9 cellular contexts compared by ENCODE assay signal in genomic region chr12:12901158-12901791, GRCh38. TPM values are rescaled to one million over a fixed set of nuclear protein-coding genes. Genes with fewer than 3 reads are reported as not detected.
DNase-seq lines count a peak whose midpoint lies in the region; ATAC-seq, FAIRE-seq and TF ChIP-seq lines count a peak whose summit lies in the region.
"Had no signal": no experiment of that assay in that cellular context is flagged by ENCODE, and none has a peak within 500 bp of the region (broad histone marks: within the 10 kb centered on the region; RNA-seq: fewer than 3 reads in every experiment).

No MANE protein-coding gene starts in this region.

- H3K9me3 ChIP-seq in ascending aorta (no peaks in the 10 kb centered on the region), keratinocyte (ENCODE audit: control insufficient read depth, low read depth, low read length) (no peaks in the 10 kb centered on the region), neuronal stem cell (replicated peaks in 1 of 2; ENCODE audit: control insufficient read depth in 2 of 2, insufficient read depth in 1 of 2, low read depth in 1 of 2, low read length in 2 of 2) (no peaks in the 10 kb centered on the region)

- H3K4me1 ChIP-seq in ascending aorta, result peaks cover 5 to 61% of the 10 kb centered on the region in 2 donors
- H3K4me1 ChIP-seq in keratinocyte (ENCODE audit: control insufficient read depth, extremely low read depth, insufficient read depth, low read length), result peaks cover 72% of the 10 kb centered on the region
- no peaks in the 10 kb centered on the region for H3K4me1 ChIP-seq in urinary bladder (ENCODE audit: insufficient read depth)
- H3K4me1 ChIP-seq in neuronal stem cell (ENCODE audit: control insufficient read depth in 2 of 2, insufficient read depth in 1 of 2, low read depth in 1 of 2, low read length in 2 of 2), result no peaks in the 10 kb centered on the region

- H3K4me1 Mint-ChIP-seq in activated naive CD4-positive, alpha-beta T cell treated with anti-CD3 and anti-CD28 coated beads for 36 hours (ENCODE audit: low read depth), result peaks cover 27% of the 10 kb centered on the region

- H3K27ac ChIP-seq in ascending aorta (peak overlapping the region; percentile 93 to 96), keratinocyte (ENCODE audit: control insufficient read depth, insufficient read depth, low read length) (peak overlapping the region; percentile 99), urinary bladder (ENCODE audit: low read depth) (peak overlapping the region; percentile 73), neuronal stem cell (replicated peaks; ENCODE audit: low read length) (no peak overlapping the region)

- H3K4me3 ChIP-seq in ascending aorta, result peak overlapping the region in 1 of 2 donors; percentile 58
- peak overlapping the region in 2 of 3 experiments; percentile 65 to 71 for H3K4me3 ChIP-seq in keratinocyte (ENCODE audit: control insufficient read depth in 2 of 3, extremely low read depth in 1 of 3, insufficient read depth in 2 of 3, low read depth in 1 of 3, low read length in 3 of 3)
- H3K4me3 ChIP-seq in urinary bladder (ENCODE audit: low read depth, low read length), result no peak overlapping the region
- H3K4me3 ChIP-seq in neuronal stem cell (ENCODE audit: low read length in 2 of 2), result no peak overlapping the region

- peaks cover 5% of the 10 kb centered on the region for H3K9me1 ChIP-seq in keratinocyte (ENCODE audit: control insufficient read depth, extremely low read depth, insufficient read depth, low read length)

- H4K20me1 ChIP-seq in keratinocyte (ENCODE audit: control insufficient read depth, extremely low read depth, insufficient read depth, low read length), result no peaks in the 10 kb centered on the region

- DNase-seq in activated naive CD4-positive, alpha-beta T cell treated with anti-CD3 and anti-CD28 coated beads for 36 hours, result peak; percentile 59
- DNase-seq in activated naive CD4-positive, alpha-beta T cell (lab: John Stamatoyannopoulos, UW), result no peak
- DNase-seq in ascending aorta (ENCODE audit: low spot score in 2 of 2) (peak; percentile 71 to 91), keratinocyte (ENCODE audit: low read depth, low spot score) (peak; percentile 90), neuronal stem cell (ENCODE audit: low spot score) (no peak), DMS79 treated with DMSO at 0.1 percent for 48 hours (lab: John Stamatoyannopoulos, UW) (no peak)
- DNase-seq: foreskin melanocyte had no signal

- TF ChIP-seq CTCF in ascending aorta (IDR thresholded peaks at IDR 0.05) (no peak), keratinocyte (optimal IDR thresholded peaks at IDR 0.05 in 1 of 3, IDR thresholded peaks at IDR 0.05 in 1 of 3, conservative IDR thresholded peaks at IDR 0.05 in 1 of 3; ENCODE audit: extremely low read depth in 1 of 3, insufficient read depth in 2 of 3, low read length in 3 of 3) (peak in 1 of 3 experiments; percentile 11)

- H3K27me3 Mint-ChIP-seq in activated naive CD4-positive, alpha-beta T cell treated with anti-CD3 and anti-CD28 coated beads for 36 hours (ENCODE audit: low read depth), result peaks cover 4% of the 10 kb centered on the region

- H2BK15ac ChIP-seq in neuronal stem cell (ENCODE audit: low read length), result no peak overlapping the region

- FAIRE-seq in keratinocyte (lab: Jason Lieb, UNC), result peak; percentile 87

- H2BK12ac ChIP-seq in neuronal stem cell (ENCODE audit: low read length), result no peak overlapping the region

- peaks cover 41% of the 10 kb centered on the region for H3K79me2 ChIP-seq in keratinocyte (ENCODE audit: control insufficient read depth, insufficient read depth, low read length)

- H2AK5ac ChIP-seq in neuronal stem cell (ENCODE audit: low read depth, low read length), result no peak overlapping the region

- H3K27ac Mint-ChIP-seq in activated naive CD4-positive, alpha-beta T cell treated with anti-CD3 and anti-CD28 coated beads for 36 hours, result no peak overlapping the region

- H2AFZ ChIP-seq in keratinocyte (ENCODE audit: control insufficient read depth, low read length) (no peak overlapping the region), neuronal stem cell (ENCODE audit: low read length) (no peak overlapping the region)

- no peak overlapping the region for H2BK5ac ChIP-seq in neuronal stem cell (ENCODE audit: low read length)

- dilution Hi-C loops in keratinocyte (cut with MboI; ENCODE audit: extremely low pct_ligation_motif_present, low sequenced_read_pairs), result no loop called here

- no peak overlapping the region for H3K18ac ChIP-seq in neuronal stem cell (ENCODE audit: low read length)

- no peak overlapping the region for H3K4ac ChIP-seq in neuronal stem cell (ENCODE audit: low read length)

- H3K9me3 Mint-ChIP-seq in activated naive CD4-positive, alpha-beta T cell treated with anti-CD3 and anti-CD28 coated beads for 36 hours, result no peaks in the 10 kb centered on the region

- H3K14ac ChIP-seq in neuronal stem cell (ENCODE audit: low read length), result no peak overlapping the region

- H3K4me2 ChIP-seq in keratinocyte (ENCODE audit: control insufficient read depth, extremely low read depth, insufficient read depth, low read depth, low read length) (peak overlapping the region; percentile 97), neuronal stem cell (ENCODE audit: insufficient read depth, low read length, poor library complexity, severe bottlenecking) (no peak overlapping the region)

- no peak overlapping the region for H4K91ac ChIP-seq in neuronal stem cell (ENCODE audit: low read depth, low read length, poor library complexity)

- no peaks in the 10 kb centered on the region for H3K27me3 ChIP-seq in ascending aorta
- no peaks in the 10 kb centered on the region for H3K27me3 ChIP-seq in keratinocyte (ENCODE audit: control insufficient read depth, extremely low read depth, insufficient read depth, low read length)
- H3K27me3 ChIP-seq in neuronal stem cell (ENCODE audit: control insufficient read depth in 3 of 3, insufficient read depth in 3 of 3, low read depth in 1 of 3, low read length in 3 of 3), result peaks cover 0 to 36% (median 0%) of the 10 kb centered on the region in 3 experiments

- CTCF ChIA-PET in activated naive CD4-positive, alpha-beta T cell treated with anti-CD3 and anti-CD28 coated beads for 36 hours (lab: Charles Lee), result interaction anchor here (1.3 kb wide), 1 partner anchor 15 kb away, joined by 4 read pairs; no protein-coding TSS in a partner anchor

- 53% methylated on average over 10 of the region's 10 CpGs for WGBS in urinary bladder
- no CpG with 5 or more reads among the region's 10 CpGs for WGBS in neuronal stem cell (ENCODE audit: extremely low coverage in 2 of 2, insufficient read length in 2 of 2, insufficient replicate concordance in 1 of 2), 2 donors

- no peaks in the 10 kb centered on the region for H3K79me1 ChIP-seq in neuronal stem cell (ENCODE audit: low read depth, low read length)

- H3K36me3 ChIP-seq in ascending aorta (no peaks in the 10 kb centered on the region), keratinocyte (ENCODE audit: control insufficient read depth in 2 of 2, extremely low read depth in 1 of 2, insufficient read depth in 2 of 2, low read length in 2 of 2) (peaks cover 1 to 18% of the 10 kb centered on the region in 2 experiments), urinary bladder (ENCODE audit: insufficient read depth) (no peaks in the 10 kb centered on the region), neuronal stem cell (replicated peaks in 1 of 2; ENCODE audit: control insufficient read depth in 2 of 2, insufficient read depth in 2 of 2, low read length in 2 of 2) (no peaks in the 10 kb centered on the region)

- ATAC-seq in GM21528 (IDR thresholded peaks at IDR 0.05; ENCODE audit: low FRiP score, unreplicated experiment), result no peak

- H3K9ac ChIP-seq in keratinocyte (ENCODE audit: control insufficient read depth, extremely low read depth, insufficient read depth, low read length), result peak overlapping the region; percentile 87
- no peak overlapping the region for H3K9ac ChIP-seq in neuronal stem cell (ENCODE audit: low read depth, low read length, poor library complexity)

- H2BK120ac ChIP-seq in neuronal stem cell (ENCODE audit: low read depth, low read length), result no peak overlapping the region

- H3K4me3 Mint-ChIP-seq in activated naive CD4-positive, alpha-beta T cell treated with anti-CD3 and anti-CD28 coated beads for 36 hours, result no peak overlapping the region

- intact Hi-C loops in activated naive CD4-positive, alpha-beta T cell treated with anti-CD3 and anti-CD28 coated beads for 36 hours (cut with micrococcal nuclease), result no loop called here
- intact Hi-C loops in ascending aorta (cut with DNase I), result loop anchor here (5.0 to 10.0 kb wide), 2 partner anchors 296 to 1136 kb away; partner anchors contain the start of gene EMP1

- no peaks in the 10 kb centered on the region for H3K36me3 Mint-ChIP-seq in activated naive CD4-positive, alpha-beta T cell treated with anti-CD3 and anti-CD28 coated beads for 36 hours (ENCODE audit: low read depth)

- H4K8ac ChIP-seq in neuronal stem cell (ENCODE audit: low read depth, low read length), result no peak overlapping the region

- no peak overlapping the region for H3K23ac ChIP-seq in neuronal stem cell (ENCODE audit: low read depth, low read length, poor library complexity)

RNA-seq across cellular contexts. Expression of gene GPRC5A, which starts 9.9 kb away (rescaled TPM):
- under 1 TPM; 0.24 to 0.64 TPM for total RNA-seq in activated naive CD4-positive, alpha-beta T cell treated with anti-CD3 and anti-CD28 coated beads for 36 hours
- total RNA-seq in ascending aorta (23.8 TPM), urinary bladder (12.1 TPM)
- polyA plus RNA-seq in keratinocyte (25.5 to 73.6 TPM (median 28.8 TPM) in 3 replicates), urinary bladder (8.5 TPM)
- polyA plus RNA-seq in keratinocyte (2011; ENCODE audit: low read depth), result 7.3 TPM
- polyA plus RNA-seq in keratinocyte (2011; cell fraction: cytosol; rRNA removed), result 14.9 and 26.4 TPM in 2 replicates
- polyA plus RNA-seq in keratinocyte (2011; cell fraction: nucleus; rRNA removed), result 98.1 and 149 TPM in 2 replicates
- 21.0 and 27.1 TPM in 2 replicates for polyA plus RNA-seq in keratinocyte (2012; ENCODE audit: low replicate concordance)
- 103 to 158 TPM (median 139 TPM) in 3 replicates for polyA minus RNA-seq in keratinocyte
- polyA minus RNA-seq in keratinocyte (2011; cell fraction: cytosol; rRNA and poly(A)+ RNA removed), result 30.7 TPM
- 106 and 122 TPM in 2 replicates for polyA minus RNA-seq in keratinocyte (2011; cell fraction: nucleus; rRNA and poly(A)+ RNA removed)
- polyA plus RNA-seq in neuronal stem cell (2013, experiment 1 of 2), result not detected
- polyA plus RNA-seq in neuronal stem cell (2013, experiment 2 of 2), result not detected

RNA-seq across cellular contexts. Expression of gene GPRC5D, which starts 50.7 kb away (rescaled TPM):
- not detected for total RNA-seq in activated naive CD4-positive, alpha-beta T cell treated with anti-CD3 and anti-CD28 coated beads for 36 hours
- total RNA-seq in ascending aorta, result not detected
- polyA plus RNA-seq in keratinocyte, result 0.08 to 0.32 TPM (median 0.19 TPM) in 3 replicates
- not detected for polyA plus RNA-seq in keratinocyte (2011; ENCODE audit: low read depth)
- 0.12 and 0.36 TPM in 2 replicates for polyA plus RNA-seq in keratinocyte (2011; cell fraction: cytosol; rRNA removed)
- 0.20 TPM in 1 of 2 replicates, not detected in the other for polyA plus RNA-seq in keratinocyte (2011; cell fraction: nucleus; rRNA removed)
- 0.52 and 1.2 TPM in 2 replicates for polyA plus RNA-seq in keratinocyte (2012; ENCODE audit: low replicate concordance)
- polyA minus RNA-seq in keratinocyte, result 0.86 to 1.7 TPM in 2 of 3 replicates, not detected in the other
- polyA minus RNA-seq in keratinocyte (2011; cell fraction: cytosol; rRNA and poly(A)+ RNA removed), result not detected
- polyA minus RNA-seq in keratinocyte (2011; cell fraction: nucleus; rRNA and poly(A)+ RNA removed), result not detected in 2 replicates
- total RNA-seq in urinary bladder, result not detected
- polyA plus RNA-seq in urinary bladder, result 0.13 TPM
- polyA plus RNA-seq in neuronal stem cell (2013, experiment 1 of 2), result 0.04 TPM
- polyA plus RNA-seq in neuronal stem cell (2013, experiment 2 of 2), result 0.04 TPM

Comparison
In these comparisons a context has a peak if more than half of its experiments do, and no peak if none do; other contexts are left out.
1. DNase-seq: peak in activated naive CD4-positive, alpha-beta T cell treated with anti-CD3 and anti-CD28 coated beads for 36 hours (single experiment), ascending aorta (2 of 2) and keratinocyte (single experiment); none in activated naive CD4-positive, alpha-beta T cell (0 of 4), neuronal stem cell (single experiment) and DMS79 treated with DMSO at 0.1 percent for 48 hours (single experiment).
2. H3K4me3 ChIP-seq: peak in keratinocyte (2 of 3); none in urinary bladder (single experiment) and neuronal stem cell (0 of 2).